In the genomic region with DNA sequence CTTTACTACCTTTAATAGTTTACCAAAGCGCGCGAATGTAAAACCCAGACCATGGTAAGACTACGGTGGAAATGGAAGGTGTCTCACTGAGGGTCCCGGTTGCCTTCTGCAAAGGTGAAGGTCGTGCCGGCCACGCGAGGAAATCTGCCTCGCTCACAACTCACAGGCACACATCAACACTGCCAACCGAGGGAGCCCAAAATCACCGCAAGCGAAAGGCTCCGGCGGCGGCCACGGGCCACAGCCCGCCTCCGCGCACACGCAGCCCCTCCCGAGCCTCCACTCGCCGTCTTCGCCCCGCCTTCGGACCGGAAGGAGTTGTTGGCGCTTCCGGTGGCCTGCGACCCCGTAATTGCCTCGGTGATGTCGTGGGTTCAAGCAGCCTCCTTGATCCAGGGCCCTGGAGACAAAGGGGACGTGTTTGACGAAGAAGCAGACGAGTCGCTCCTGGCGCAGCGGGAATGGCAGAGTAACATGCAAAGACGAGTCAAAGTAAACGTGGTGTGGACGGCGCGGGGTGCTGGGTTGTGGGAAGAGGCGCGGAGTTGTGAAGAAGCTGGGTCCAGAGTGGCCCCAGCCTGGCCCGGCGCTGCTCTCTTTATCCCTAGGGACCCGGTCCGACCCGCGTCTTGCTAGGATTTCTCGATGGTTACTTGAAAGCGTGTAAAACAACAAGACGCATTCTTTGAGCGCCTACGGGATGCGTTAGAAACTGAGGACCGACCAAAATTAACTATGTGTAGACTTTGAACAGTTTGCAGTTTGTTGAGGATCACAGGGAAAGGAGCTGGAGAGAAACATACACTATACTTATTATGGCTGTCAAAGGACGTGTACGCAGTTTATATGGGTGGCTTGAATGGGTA, we compare ENCODE assay signal across 9 cellular contexts. TPM values are rescaled to one million over a fixed set of nuclear protein-coding genes. Genes with fewer than 3 reads are reported as not detected.
DNase-seq lines count a peak whose midpoint lies in the region; ATAC-seq, FAIRE-seq and TF ChIP-seq lines count a peak whose summit lies in the region.
"Had no signal": no experiment of that assay in that cellular context is flagged by ENCODE, and none has a peak within 500 bp of the region (broad histone marks: within the 10 kb centered on the region; RNA-seq: fewer than 3 reads in every experiment).

A gene with protein sequence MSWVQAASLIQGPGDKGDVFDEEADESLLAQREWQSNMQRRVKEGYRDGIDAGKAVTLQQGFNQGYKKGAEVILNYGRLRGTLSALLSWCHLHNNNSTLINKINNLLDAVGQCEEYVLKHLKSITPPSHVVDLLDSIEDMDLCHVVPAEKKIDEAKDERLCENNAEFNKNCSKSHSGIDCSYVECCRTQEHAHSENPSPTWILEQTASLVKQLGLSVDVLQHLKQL (plus strand): TSS at position 349 of the 866 bp plus-strand sequence. CDS start 15 bp downstream, at position 364.

- no peaks in the 10 kb centered on the region for H3K4me1 ChIP-seq in kidney (ENCODE audit: control insufficient read depth in 1 of 2, insufficient read depth in 1 of 2, low read depth in 1 of 2, low read length in 2 of 2)

- H3K9me3 ChIP-seq in kidney (ENCODE audit: control insufficient read depth in 1 of 2, low read length in 2 of 2), result no peaks in the 10 kb centered on the region

- intact Hi-C loops in kidney (cut with DNase I), result no loop called here

- TF ChIP-seq CTCF in AG10803 (conservative IDR thresholded peaks at IDR 0.05; ENCODE audit: low read length) (no peak), kidney (IDR thresholded peaks at IDR 0.05; ENCODE audit: borderline replicate concordance, extremely low read depth, insufficient read depth) (no peak)

- ATAC-seq in GM19035 (IDR thresholded peaks at IDR 0.05; ENCODE audit: unreplicated experiment) (peak; percentile 100), HG03342 (IDR thresholded peaks at IDR 0.05; ENCODE audit: unreplicated experiment) (peak; percentile 99)

- no peak for FAIRE-seq in kidney (lab: Jason Lieb, UNC)
- FAIRE-seq: TTC549 had no signal

- H3K27ac ChIP-seq in kidney (ENCODE audit: low read depth in 2 of 2, low read length in 2 of 2), result peak within 1 kb of the TSS in 1 of 2 donors; percentile 40

- peak within 1 kb of the TSS; percentile 75 to 94 for H3K9ac ChIP-seq in kidney (ENCODE audit: low read length in 2 of 2)

- peak within 1 kb of the TSS; percentile 96 for H3K4me3 ChIP-seq in AG10803 (ENCODE audit: low read length)
- H3K4me3 ChIP-seq in kidney (ENCODE audit: low read length in 2 of 2), result peak within 1 kb of the TSS; percentile 85 to 94

- H3K36me3 ChIP-seq in kidney (ENCODE audit: control insufficient read depth in 1 of 2, insufficient read depth in 2 of 2, low read length in 2 of 2), result no peaks in the 10 kb centered on the region

- DNase-seq in AG10803 (ENCODE audit: low read depth) (peak; percentile 73), NCI-H345 treated with DMSO at 0.1 percent for 48 hours (lab: John Stamatoyannopoulos, UW; ENCODE audit: unreplicated experiment) (peak; percentile 73), cerebellum (ENCODE audit: low spot score) (peak; percentile 93), kidney (peak; percentile 94)
- peak; percentile 63 for DNase-seq in activated CD4-positive, alpha-beta T cell treated with anti-CD3 and anti-CD28 coated beads for 1 hour
- peak; percentile 91 for DNase-seq in stimulated activated CD4-positive, alpha-beta T cell treated with anti-CD3 and anti-CD28 coated beads, Interleukin-15, amount 100 ng/mL, for 24 hours

RNA-seq across cellular contexts. Expression of the gene that starts here (rescaled TPM):
- total RNA-seq in cerebellum, result 60.2 TPM
- 19.7 TPM for total RNA-seq in kidney
- polyA plus RNA-seq in kidney (ENCODE audit: insufficient read depth, low read depth, low replicate concordance), result 25.0 TPM
